22 cellular contexts compared by ENCODE assay signal in genomic region chr10:77791506-77791905, GRCh38.
DNase-seq lines count a peak whose midpoint lies in the region; ATAC-seq and TF ChIP-seq lines count a peak whose summit lies in the region.
"Had no signal": no experiment of that assay in that cellular context is flagged by ENCODE, and none has a peak within 500 bp of the region (broad histone marks: within the 10 kb centered on the region; RNA-seq: fewer than 3 reads in every experiment).

No MANE protein-coding gene starts in this region.

- no peak overlapping the region for H3K23ac ChIP-seq in H9 (ENCODE audit: insufficient read length, low read depth, low read length)

- H3K79me1 ChIP-seq in H9 (ENCODE audit: insufficient read depth, low read depth, low read length, poor library complexity, severe bottlenecking), result no peaks in the 10 kb centered on the region

- peaks cover 33 to 85% (median 78%) of the 10 kb centered on the region in 3 experiments; a peak in 6 of 7 replicates for H3K36me3 Mint-ChIP-seq in H9 (ENCODE audit: insufficient read depth in 1 of 3, low read depth in 3 of 3)
- H3K36me3 Mint-ChIP-seq in natural killer cell treated with Interleukin-12 subunit alpha and Interleukin-12 subunit beta and Interleukin-15 and Interleukin-18, amount 100 ng/mL, for 72 hours, result peaks cover 5% of the 10 kb centered on the region
- H3K36me3 Mint-ChIP-seq: CD4-positive, CD25-positive, alpha-beta regulatory T cell; CD8-positive, alpha-beta T cell had no signal

- H3K56ac ChIP-seq in H9 (ENCODE audit: insufficient read length, low read depth, low read length), result no peak overlapping the region

- H3K4me2 ChIP-seq in H9 (ENCODE audit: insufficient read depth, insufficient read length, low read length), result no peak overlapping the region
- H3K4me2 ChIP-seq: BLaER1, GM23338 had no signal

- no peaks in the 10 kb centered on the region for H3K79me2 ChIP-seq in H9 (ENCODE audit: insufficient read depth, low read length)

- no peaks in the 10 kb centered on the region for H3K23me2 ChIP-seq in H9 (ENCODE audit: insufficient read length, low read depth, low read length, poor library complexity, severe bottlenecking)

- H3K27me3 ChIP-seq in AG04450 (ENCODE audit: control insufficient read depth, insufficient read depth, low read length), result no peaks in the 10 kb centered on the region
- H3K27me3 ChIP-seq in H9 (ENCODE audit: insufficient read depth, low read length), result no peaks in the 10 kb centered on the region
- H3K27me3 ChIP-seq in endocrine pancreas (ENCODE audit: control insufficient read depth, insufficient read depth, low read length), result no peaks in the 10 kb centered on the region
- H3K27me3 ChIP-seq: BLaER1 had no signal

- H2BK12ac ChIP-seq in H9 (ENCODE audit: insufficient read length, low read depth, low read length), result no peak overlapping the region

- H3K4me3 Mint-ChIP-seq in H9, result no peak overlapping the region
- H3K4me3 Mint-ChIP-seq in natural killer cell treated with Interleukin-12 subunit alpha and Interleukin-12 subunit beta and Interleukin-15 and Interleukin-18, amount 100 ng/mL, for 72 hours, result no peak overlapping the region
- H3K4me3 Mint-ChIP-seq: B cell; CD4-positive, CD25-positive, alpha-beta regulatory T cell; CD8-positive, alpha-beta T cell; GM23338; HFFc6 had no signal

- H4K8ac ChIP-seq in H9 (replicated peaks; ENCODE audit: insufficient read length, low read depth, low read length), result no peak overlapping the region

- CTCF ChIA-PET in AG04450 (lab: Charles Lee), result interaction anchor here (0.7 kb wide), 1 partner anchor 655 kb away, joined by 4 read pairs; no protein-coding TSS in a partner anchor

- H3K4me1 ChIP-seq in H9 (ENCODE audit: insufficient read depth, low read length), result no peaks in the 10 kb centered on the region
- H3K4me1 ChIP-seq in endocrine pancreas (ENCODE audit: control insufficient read depth, insufficient read depth, low read length), result no peaks in the 10 kb centered on the region
- H3K4me1 ChIP-seq: BLaER1, Caco-2, HAP-1 had no signal

- H3K4me3 ChIP-seq in AG04450 (ENCODE audit: low read depth, low read length) (no peak overlapping the region), endocrine pancreas (ENCODE audit: control insufficient read depth, insufficient read depth, low read length) (no peak overlapping the region)
- H3K4me3 ChIP-seq: BLaER1, GM12878, GM23338, HAP-1 had no signal

- no peak overlapping the region for H2BK5ac ChIP-seq in H9 (ENCODE audit: insufficient read length, low read length)

- H3K9me3 Mint-ChIP-seq in H9, result no peaks in the 10 kb centered on the region
- H3K9me3 Mint-ChIP-seq in natural killer cell treated with Interleukin-12 subunit alpha and Interleukin-12 subunit beta and Interleukin-15 and Interleukin-18, amount 100 ng/mL, for 72 hours, result no peaks in the 10 kb centered on the region
- H3K9me3 Mint-ChIP-seq: CD4-positive, CD25-positive, alpha-beta regulatory T cell; CD8-positive, alpha-beta T cell; GM23338; HFFc6 had no signal

- H3K27ac ChIP-seq in AG04450 (ENCODE audit: low read depth, low read length) (peak overlapping the region; percentile 21), H9 (ENCODE audit: insufficient read length, low read depth, low read length) (no peak overlapping the region)
- H3K27ac ChIP-seq: BLaER1, C4-2B had no signal

- H3K18ac ChIP-seq in H9 (ENCODE audit: insufficient read length, low read depth, low read length), result no peak overlapping the region

- no peak overlapping the region for H4K5ac ChIP-seq in H9 (ENCODE audit: insufficient read length, low read depth, low read length)

- no peak overlapping the region for H3K4ac ChIP-seq in H9 (ENCODE audit: low read depth, low read length)

- H2AK5ac ChIP-seq in H9 (ENCODE audit: insufficient read length, low read length), result no peak overlapping the region

- H3K36me3 ChIP-seq in endocrine pancreas (ENCODE audit: control insufficient read depth, insufficient read depth, low read length), result peaks cover 9% of the 10 kb centered on the region

- no peak overlapping the region for H3K14ac ChIP-seq in H9 (ENCODE audit: insufficient read depth, low read length)

- DNase-seq in AG04450 (ENCODE audit: low read depth, low spot score) (no peak), H9 (no peak), OCI-M2 (lab: John Stamatoyannopoulos, UW; ENCODE audit: unreplicated experiment) (no peak), islet precursor cell (no peak), epidermal melanocyte (ENCODE audit: insufficient read length, low spot score) (no peak)
- peak; percentile 44 for DNase-seq in natural killer cell treated with Interleukin-12 subunit alpha and Interleukin-12 subunit beta and Interleukin-15 and Interleukin-18, amount 100 ng/mL, for 72 hours (ENCODE audit: low spot score)
- DNase-seq in stimulated activated naive CD4-positive, alpha-beta T cell (lab: John Stamatoyannopoulos, UW), result no peak
- DNase-seq: CD4-positive, CD25-positive, alpha-beta regulatory T cell; CD8-positive, alpha-beta T cell; DMS 273 treated with DMSO at 0.1 percent for 48 hours; DMS79; EL; GDM1; HFFc6 had no signal

- no peak overlapping the region for H2BK15ac ChIP-seq in H9 (ENCODE audit: low read depth, low read length)

- ATAC-seq in natural killer cell treated with Interleukin-12 subunit alpha and Interleukin-12 subunit beta and Interleukin-15 and Interleukin-18, amount 100 ng/mL, for 72 hours, result no peak
- ATAC-seq: CD8-positive, alpha-beta T cell; GM12878; GM23338 had no signal

- H3K4me1 Mint-ChIP-seq in H9, result no peaks in the 10 kb centered on the region
- peaks cover 0 to 6% of the 10 kb centered on the region in 2 donors for H3K4me1 Mint-ChIP-seq in natural killer cell treated with Interleukin-12 subunit alpha and Interleukin-12 subunit beta and Interleukin-15 and Interleukin-18, amount 100 ng/mL, for 72 hours (ENCODE audit: low read depth in 2 of 2)
- H3K4me1 Mint-ChIP-seq: B cell; CD4-positive, CD25-positive, alpha-beta regulatory T cell; GM23338 had no signal

- POLR2A ChIA-PET in AG04450 (lab: Yijun Ruan, JAX), result no interaction called here

- no peak overlapping the region for H4K91ac ChIP-seq in H9 (ENCODE audit: insufficient read length, low read depth, low read length)

- no peak overlapping the region for H2BK120ac ChIP-seq in H9 (ENCODE audit: low read depth, low read length, poor library complexity, severe bottlenecking)

- H3K9me3 ChIP-seq in AG04450 (ENCODE audit: control insufficient read depth, insufficient read depth, low read length) (no peaks in the 10 kb centered on the region), H9 (ENCODE audit: control insufficient read depth, low read depth, low read length) (no peaks in the 10 kb centered on the region), endocrine pancreas (ENCODE audit: control insufficient read depth, low read length) (no peaks in the 10 kb centered on the region)
- H3K9me3 ChIP-seq: BLaER1, Caco-2, HAP-1 had no signal

- peak overlapping the region; percentile 15 to 69 (median 26); a peak in 3 of 7 replicates for H3K27ac Mint-ChIP-seq in H9
- peak overlapping the region in 1 of 2 donors; percentile 52 for H3K27ac Mint-ChIP-seq in natural killer cell treated with Interleukin-12 subunit alpha and Interleukin-12 subunit beta and Interleukin-15 and Interleukin-18, amount 100 ng/mL, for 72 hours
- H3K27ac Mint-ChIP-seq: B cell; CD4-positive, CD25-positive, alpha-beta regulatory T cell; CD8-positive, alpha-beta T cell; GM23338; HFFc6 had no signal

- no peak overlapping the region for H3T11ph ChIP-seq in H9 (ENCODE audit: low read length)

- no peaks in the 10 kb centered on the region; the same call in 1 of the 2 replicates for H3K27me3 Mint-ChIP-seq in H9 (ENCODE audit: low read depth)
- H3K27me3 Mint-ChIP-seq in natural killer cell treated with Interleukin-12 subunit alpha and Interleukin-12 subunit beta and Interleukin-15 and Interleukin-18, amount 100 ng/mL, for 72 hours, result no peaks in the 10 kb centered on the region
- H3K27me3 Mint-ChIP-seq: B cell; CD4-positive, CD25-positive, alpha-beta regulatory T cell had no signal

- H2BK20ac ChIP-seq in H9 (ENCODE audit: low read depth, low read length, poor library complexity, severe bottlenecking), result no peak overlapping the region

- H3K9ac ChIP-seq in H9 (ENCODE audit: extremely low read depth, insufficient read length, low read length) (no peak overlapping the region), endocrine pancreas (ENCODE audit: control insufficient read depth, insufficient read depth, low read length) (peak overlapping the region; percentile 11)
- H3K9ac ChIP-seq: BLaER1 had no signal

- WGBS in H9 (ENCODE audit: extremely low coverage, insufficient read length, low lambda C conversion rate), result no CpG with 5 or more reads among the region's 7 CpGs

- no peak overlapping the region for H2AFZ ChIP-seq in H9 (ENCODE audit: low read length)
- H2AFZ ChIP-seq: GM23338 had no signal

- TF ChIP-seq CTCF in AG04450 (IDR thresholded peaks at IDR 0.05; ENCODE audit: low read depth, low read length), result no peak
- TF ChIP-seq CTCF in H9 (conservative IDR thresholded peaks at IDR 0.05), result no peak

- H4K20me1 ChIP-seq in H9 (ENCODE audit: control insufficient read depth, insufficient read depth, insufficient read length), result no peaks in the 10 kb centered on the region
- H4K20me1 ChIP-seq: BLaER1 had no signal
